Comparison of ENCODE assay signal across 28 cellular contexts in genomic region chr5:87404359-87404758, GRCh38.
"Had no signal": no experiment of that assay in that cellular context is flagged by ENCODE, and none has a peak within 500 bp of the region (broad histone marks: within the 10 kb centered on the region; RNA-seq: fewer than 3 reads in every experiment).

No MANE protein-coding gene starts in this region.

- H3K4me3 Mint-ChIP-seq: activated B cell treated with CpG ODN at 0.5 μM for 24 hours; activated CD4-positive, alpha-beta memory T cell treated with anti-CD3 and anti-CD28 coated beads for 36 hours; activated naive CD4-positive, alpha-beta T cell treated with anti-CD3 and anti-CD28 coated beads for 36 hours; naive thymus-derived CD4-positive, alpha-beta T cell; neural progenitor cell; type B pancreatic cell had no signal

- H3K27ac ChIP-seq: adrenal gland, ascending aorta, brain microvascular endothelial cell, esophagus muscularis mucosa, hepatocyte, left ventricle myocardium inferior, neural progenitor cell, spleen, thoracic aorta, vagina had no signal

- H3K4me3 ChIP-seq: adrenal gland, ascending aorta, esophagus muscularis mucosa, hepatocyte, left ventricle myocardium inferior, neural progenitor cell, spleen, thoracic aorta, vagina had no signal

- H3K27me3 Mint-ChIP-seq: activated B cell treated with CpG ODN at 0.5 μM for 24 hours; activated CD4-positive, alpha-beta memory T cell treated with anti-CD3 and anti-CD28 coated beads for 36 hours; naive thymus-derived CD4-positive, alpha-beta T cell; progenitor cell of endocrine pancreas; type B pancreatic cell had no signal

- ATAC-seq: naive thymus-derived CD4-positive, alpha-beta T cell had no signal

- H3K27ac Mint-ChIP-seq: activated B cell treated with CpG ODN at 0.5 μM for 24 hours; activated CD4-positive, alpha-beta memory T cell treated with anti-CD3 and anti-CD28 coated beads for 36 hours; activated naive CD4-positive, alpha-beta T cell treated with anti-CD3 and anti-CD28 coated beads for 36 hours; neural progenitor cell; progenitor cell of endocrine pancreas; type B pancreatic cell had no signal

- H3K27me3 ChIP-seq: adrenal gland, ascending aorta, brain microvascular endothelial cell, esophagus muscularis mucosa, hepatocyte, neural progenitor cell, spleen, vagina had no signal

- DNase-seq: activated B cell treated with CpG ODN at 0.5 μM for 24 hours; activated CD4-positive, alpha-beta memory T cell treated with anti-CD3 and anti-CD28 coated beads for 36 hours; activated CD4-positive, alpha-beta T cell treated with anti-CD3 and anti-CD28 coated beads for 48 hours; activated effector memory CD4-positive, alpha-beta T cell treated with Interleukin-2 at 50 U/mL for 16 hours; activated naive CD4-positive, alpha-beta T cell treated with anti-CD3 and anti-CD28 coated beads for 36 hours; activated T-cell treated with anti-CD3 and anti-CD28 coated beads, Interleukin-2, amount 50 U/mL, for 48 hours; adrenal gland; brain microvascular endothelial cell; central memory CD4-positive, alpha-beta T cell; dermis blood vessel endothelial cell; effector CD8-positive, alpha-beta T cell; glutamatergic neuron; kidney glomerular epithelial cell; left ventricle myocardium inferior; naive thymus-derived CD4-positive, alpha-beta T cell; retina; spleen; stimulated activated CD4-positive, alpha-beta T cell treated with anti-CD3 and anti-CD28 coated beads, Interleukin-4, amount 100 ng/mL, for 1 hour; stimulated activated naive CD4-positive, alpha-beta T cell treated with Interleukin-2 at 50 U/mL for 16 hours; T-helper 1 cell had no signal

- H3K9me3 ChIP-seq: adrenal gland, ascending aorta, esophagus muscularis mucosa, thoracic aorta, vagina had no signal

- H3K4me1 ChIP-seq: neural progenitor cell had no signal

- H3K9me3 Mint-ChIP-seq: activated B cell treated with CpG ODN at 0.5 μM for 24 hours; activated CD4-positive, alpha-beta memory T cell treated with anti-CD3 and anti-CD28 coated beads for 36 hours; activated naive CD4-positive, alpha-beta T cell treated with anti-CD3 and anti-CD28 coated beads for 36 hours; neural progenitor cell; type B pancreatic cell had no signal

- H3K4me1 Mint-ChIP-seq: neural progenitor cell had no signal
